8 cellular contexts compared by ENCODE assay signal in the genomic region with DNA sequence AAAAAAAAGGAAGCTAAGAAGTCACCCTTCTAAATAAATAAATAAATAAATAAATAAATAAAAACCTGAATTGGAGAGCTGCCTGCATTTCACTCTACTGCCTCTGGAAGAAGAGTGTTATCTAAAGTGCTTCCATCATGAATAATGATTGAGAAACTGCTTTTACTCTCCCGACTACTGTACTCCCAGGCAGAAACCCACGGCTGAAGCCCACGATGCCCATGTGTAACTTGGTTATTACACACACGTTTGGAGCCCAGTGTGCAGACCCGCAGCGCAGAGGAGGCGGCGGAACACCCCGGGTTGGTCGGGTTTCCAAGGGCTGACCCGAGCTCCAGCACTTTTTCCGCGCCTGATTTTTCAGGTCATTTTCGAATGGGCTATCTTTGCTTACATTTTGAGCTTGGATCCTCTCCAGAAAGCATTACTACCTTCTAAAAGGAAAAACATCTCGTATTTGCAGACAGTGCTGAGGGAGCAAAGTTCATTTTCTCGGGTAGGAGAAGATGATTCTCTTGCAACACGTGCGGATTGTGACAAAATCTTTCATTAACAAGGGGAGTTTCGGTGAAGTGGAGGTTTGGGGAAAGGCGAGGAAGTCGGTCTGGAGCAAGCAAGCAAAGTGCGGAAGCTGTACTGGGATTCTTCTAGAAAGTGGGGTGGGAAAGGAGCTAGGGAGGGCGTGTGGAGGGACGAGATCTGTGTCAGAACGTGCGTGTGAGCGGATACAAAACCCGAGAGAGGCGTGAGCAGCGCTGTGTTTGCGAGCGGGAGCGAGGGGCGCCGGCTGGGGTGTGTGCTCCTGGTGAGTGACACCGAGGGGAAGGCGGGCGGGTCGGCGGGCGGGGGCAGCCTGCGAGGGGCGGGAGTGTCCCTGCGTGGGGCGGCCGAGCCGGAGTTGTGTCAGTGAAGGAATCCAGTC.
DNase-seq lines count a peak whose midpoint lies in the region; ATAC-seq and TF ChIP-seq lines count a peak whose summit lies in the region.

A gene with protein sequence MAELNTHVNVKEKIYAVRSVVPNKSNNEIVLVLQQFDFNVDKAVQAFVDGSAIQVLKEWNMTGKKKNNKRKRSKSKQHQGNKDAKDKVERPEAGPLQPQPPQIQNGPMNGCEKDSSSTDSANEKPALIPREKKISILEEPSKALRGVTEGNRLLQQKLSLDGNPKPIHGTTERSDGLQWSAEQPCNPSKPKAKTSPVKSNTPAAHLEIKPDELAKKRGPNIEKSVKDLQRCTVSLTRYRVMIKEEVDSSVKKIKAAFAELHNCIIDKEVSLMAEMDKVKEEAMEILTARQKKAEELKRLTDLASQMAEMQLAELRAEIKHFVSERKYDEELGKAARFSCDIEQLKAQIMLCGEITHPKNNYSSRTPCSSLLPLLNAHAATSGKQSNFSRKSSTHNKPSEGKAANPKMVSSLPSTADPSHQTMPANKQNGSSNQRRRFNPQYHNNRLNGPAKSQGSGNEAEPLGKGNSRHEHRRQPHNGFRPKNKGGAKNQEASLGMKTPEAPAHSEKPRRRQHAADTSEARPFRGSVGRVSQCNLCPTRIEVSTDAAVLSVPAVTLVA (plus strand): TSS at position 897 of the 922 bp plus-strand sequence. CDS start 82,552 bp downstream, outside the sequence.

- peak; percentile 31 for DNase-seq in NCI-H1694 (lab: John Stamatoyannopoulos, UW)
- DNase-seq in activated CD4-positive, CD25-positive, alpha-beta regulatory T cell treated with anti-CD3 and anti-CD28 coated beads, Interleukin-2, amount 50 U/mL, for 72 hours = peak; percentile 61
- peak; percentile 59 for DNase-seq in cerebellar cortex (ENCODE audit: low spot score)
- peak; percentile 94 for DNase-seq in islet precursor cell
- DNase-seq in stimulated activated CD4-positive, alpha-beta T cell treated with anti-CD3 and anti-CD28 coated beads, Interleukin-12 subunit alpha, Interleukin-12 subunit beta, amount 100 ng/mL, for 24 hours (ENCODE audit: low read depth in 2 of 2) = peak; percentile 39 to 62
- no peak for DNase-seq in NCI-H128 (lab: John Stamatoyannopoulos, UW; ENCODE audit: unreplicated experiment)

- ATAC-seq in HG02571 (IDR thresholded peaks at IDR 0.05; ENCODE audit: unreplicated experiment) = peak; percentile 45

- TF ChIP-seq CTCF in GM12873 (IDR thresholded peaks at IDR 0.05; ENCODE audit: insufficient read depth, low read depth, low read length, missing control alignments) = peak; percentile 17
